In genomic region chr3:41200669-41201021, GRCh38 we compare ENCODE assay signal across 1 cellular context.
TF ChIP-seq lines count a peak whose summit lies in the region.

No MANE protein-coding gene starts in this region.

TF ChIP-seq in GM12878, 131 proteins besides CTCF, POLR2A, EP300 and RAD21 (continued from another document):
- TF ChIP-seq, protein P1, sequence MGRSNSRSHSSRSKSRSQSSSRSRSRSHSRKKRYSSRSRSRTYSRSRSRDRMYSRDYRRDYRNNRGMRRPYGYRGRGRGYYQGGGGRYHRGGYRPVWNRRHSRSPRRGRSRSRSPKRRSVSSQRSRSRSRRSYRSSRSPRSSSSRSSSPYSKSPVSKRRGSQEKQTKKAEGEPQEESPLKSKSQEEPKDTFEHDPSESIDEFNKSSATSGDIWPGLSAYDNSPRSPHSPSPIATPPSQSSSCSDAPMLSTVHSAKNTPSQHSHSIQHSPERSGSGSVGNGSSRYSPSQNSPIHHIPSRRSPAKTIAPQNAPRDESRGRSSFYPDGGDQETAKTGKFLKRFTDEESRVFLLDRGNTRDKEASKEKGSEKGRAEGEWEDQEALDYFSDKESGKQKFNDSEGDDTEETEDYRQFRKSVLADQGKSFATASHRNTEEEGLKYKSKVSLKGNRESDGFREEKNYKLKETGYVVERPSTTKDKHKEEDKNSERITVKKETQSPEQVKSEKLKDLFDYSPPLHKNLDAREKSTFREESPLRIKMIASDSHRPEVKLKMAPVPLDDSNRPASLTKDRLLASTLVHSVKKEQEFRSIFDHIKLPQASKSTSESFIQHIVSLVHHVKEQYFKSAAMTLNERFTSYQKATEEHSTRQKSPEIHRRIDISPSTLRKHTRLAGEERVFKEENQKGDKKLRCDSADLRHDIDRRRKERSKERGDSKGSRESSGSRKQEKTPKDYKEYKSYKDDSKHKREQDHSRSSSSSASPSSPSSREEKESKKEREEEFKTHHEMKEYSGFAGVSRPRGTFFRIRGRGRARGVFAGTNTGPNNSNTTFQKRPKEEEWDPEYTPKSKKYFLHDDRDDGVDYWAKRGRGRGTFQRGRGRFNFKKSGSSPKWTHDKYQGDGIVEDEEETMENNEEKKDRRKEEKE (IDR thresholded peaks at IDR 0.05): no peak
